In the genomic region with DNA sequence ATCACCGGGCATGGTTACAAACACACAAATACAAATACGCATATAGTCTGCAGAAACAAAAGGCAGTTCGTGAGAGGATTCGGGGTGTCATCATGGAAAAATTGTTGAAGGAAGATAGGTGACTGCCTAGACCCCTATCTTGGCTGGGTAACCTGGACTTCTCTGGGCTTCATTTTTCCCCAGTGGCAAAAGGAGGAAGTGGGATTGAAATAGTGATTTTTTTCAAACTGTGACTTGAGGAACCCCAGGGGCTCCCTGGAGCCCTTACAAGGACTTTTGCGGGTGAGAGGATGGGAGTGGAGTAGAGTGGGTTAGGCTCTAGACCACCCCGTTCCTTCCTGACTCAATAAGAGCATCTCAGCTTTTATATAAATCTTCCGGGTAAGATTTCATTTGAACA, we compare ENCODE assay signal across 22 cellular contexts. TPM values are rescaled to one million over a fixed set of nuclear protein-coding genes. Genes with fewer than 3 reads are reported as not detected.
"Had no signal": no experiment of that assay in that cellular context is flagged by ENCODE, and none has a peak within 500 bp of the region (broad histone marks: within the 10 kb centered on the region; RNA-seq: fewer than 3 reads in every experiment).

No MANE protein-coding gene starts in this region.

- H3K4me3 ChIP-seq: heart right ventricle, left lung, thoracic aorta had no signal

- FAIRE-seq: bronchial epithelial cell, frontal cortex had no signal

- H3K9ac ChIP-seq: parathyroid adenoma had no signal

- H3K79me2 ChIP-seq: parathyroid adenoma had no signal

- H3K9me3 ChIP-seq: heart right ventricle, left lung, thoracic aorta had no signal

- H2AFZ ChIP-seq: parathyroid adenoma had no signal

- ATAC-seq: activated CD8-positive, alpha-beta memory T cell treated with anti-CD3 and anti-CD28 coated beads, Interleukin-2, amount 10 ng/mL, durations not matched to agents 7 days and 5 days; activated naive CD8-positive, alpha-beta T cell treated with anti-CD3 and anti-CD28 coated beads, Interleukin-2, amount 50 U/mL, for 24 hours; effector memory CD8-positive, alpha-beta T cell; heart right ventricle; stimulated activated effector memory CD8-positive, alpha-beta T cell treated with anti-CD3 and anti-CD28 coated beads, Interleukin-12 subunit alpha, Interleukin-12 subunit beta, amount 100 ng/mL, for 72 hours had no signal

- H3K4me1 Mint-ChIP-seq: activated CD8-positive, alpha-beta memory T cell treated with anti-CD3 and anti-CD28 coated beads, Interleukin-2, amount 10 ng/mL, durations not matched to agents 7 days and 5 days; activated naive CD8-positive, alpha-beta T cell treated with anti-CD3 and anti-CD28 coated beads, Interleukin-2, amount 50 U/mL, for 24 hours; naive B cell; stimulated activated effector memory CD8-positive, alpha-beta T cell treated with anti-CD3 and anti-CD28 coated beads, Interleukin-12 subunit alpha, Interleukin-12 subunit beta, amount 100 ng/mL, for 72 hours had no signal

- DNase-seq: activated CD4-positive, alpha-beta T cell treated with anti-CD3 and anti-CD28 coated beads for 1 hour; activated CD4-positive, alpha-beta T cell treated with anti-CD3 and anti-CD28 coated beads, Interleukin-2, amount 50 U/mL, for 48 hours; activated CD8-positive, alpha-beta memory T cell treated with anti-CD3 and anti-CD28 coated beads, Interleukin-2, amount 10 ng/mL, durations not matched to agents 7 days and 5 days; activated naive CD4-positive, alpha-beta T cell treated with anti-CD3 and anti-CD28 coated beads for 36 hours; activated naive CD8-positive, alpha-beta T cell treated with anti-CD3 and anti-CD28 coated beads, Interleukin-2, amount 50 U/mL, for 24 hours; activated T-cell treated with anti-CD3 and anti-CD28 coated beads, Interleukin-2, amount 50 U/mL, for 1 hour; aorta; dermis blood vessel endothelial cell; effector memory CD8-positive, alpha-beta T cell; heart right ventricle; islet precursor cell; left lung; mammary epithelial cell; naive B cell had no signal

- H3K27ac Mint-ChIP-seq: activated CD8-positive, alpha-beta memory T cell treated with anti-CD3 and anti-CD28 coated beads, Interleukin-2, amount 10 ng/mL, durations not matched to agents 7 days and 5 days; activated naive CD4-positive, alpha-beta T cell treated with anti-CD3 and anti-CD28 coated beads for 36 hours; activated naive CD8-positive, alpha-beta T cell treated with anti-CD3 and anti-CD28 coated beads, Interleukin-2, amount 50 U/mL, for 24 hours; activated T-helper 2 cell treated with anti-CD3 and anti-CD28 coated beads, Interferon-gamma antibody, Interleukin-2, Interleukin-4, amounts not matched to agents 10 μg/mL and 5 μg/mL and 100 μg/mL, durations not matched to agents 14 hours and 24 hours and 36 hours; effector memory CD8-positive, alpha-beta T cell; naive B cell; stimulated activated effector memory CD8-positive, alpha-beta T cell treated with anti-CD3 and anti-CD28 coated beads, Interleukin-12 subunit alpha, Interleukin-12 subunit beta, amount 100 ng/mL, for 72 hours had no signal

- H3K4me3 Mint-ChIP-seq: activated CD8-positive, alpha-beta memory T cell treated with anti-CD3 and anti-CD28 coated beads, Interleukin-2, amount 10 ng/mL, durations not matched to agents 7 days and 5 days; activated naive CD4-positive, alpha-beta T cell treated with anti-CD3 and anti-CD28 coated beads for 36 hours; activated naive CD8-positive, alpha-beta T cell treated with anti-CD3 and anti-CD28 coated beads, Interleukin-2, amount 50 U/mL, for 24 hours; effector memory CD8-positive, alpha-beta T cell; naive B cell; stimulated activated effector memory CD8-positive, alpha-beta T cell treated with anti-CD3 and anti-CD28 coated beads, Interleukin-12 subunit alpha, Interleukin-12 subunit beta, amount 100 ng/mL, for 72 hours had no signal

- H3K36me3 ChIP-seq: heart right ventricle, left lung, thoracic aorta had no signal

- H3K27ac ChIP-seq: heart right ventricle, left lung, parathyroid adenoma, thoracic aorta had no signal

- H3K27me3 ChIP-seq: left lung had no signal

- H3K4me1 ChIP-seq: parathyroid adenoma had no signal

- H3K36me3 Mint-ChIP-seq: activated CD8-positive, alpha-beta memory T cell treated with anti-CD3 and anti-CD28 coated beads, Interleukin-2, amount 10 ng/mL, durations not matched to agents 7 days and 5 days; naive B cell; stimulated activated effector memory CD8-positive, alpha-beta T cell treated with anti-CD3 and anti-CD28 coated beads, Interleukin-12 subunit alpha, Interleukin-12 subunit beta, amount 100 ng/mL, for 72 hours had no signal

- H3K9me3 Mint-ChIP-seq: activated naive CD4-positive, alpha-beta T cell treated with anti-CD3 and anti-CD28 coated beads for 36 hours; activated naive CD8-positive, alpha-beta T cell treated with anti-CD3 and anti-CD28 coated beads, Interleukin-2, amount 50 U/mL, for 24 hours; activated T-helper 2 cell treated with anti-CD3 and anti-CD28 coated beads, Interferon-gamma antibody, Interleukin-2, Interleukin-4, amounts not matched to agents 10 μg/mL and 5 μg/mL and 100 μg/mL, durations not matched to agents 14 hours and 24 hours and 36 hours; effector memory CD8-positive, alpha-beta T cell; naive B cell; stimulated activated effector memory CD8-positive, alpha-beta T cell treated with anti-CD3 and anti-CD28 coated beads, Interleukin-12 subunit alpha, Interleukin-12 subunit beta, amount 100 ng/mL, for 72 hours had no signal

RNA-seq across cellular contexts. Expression of gene ELF5, which starts 1.0 kb away (rescaled TPM):
- total RNA-seq: activated CD8-positive, alpha-beta memory T cell treated with anti-CD3 and anti-CD28 coated beads, Interleukin-2, amount 10 ng/mL, durations not matched to agents 7 days and 5 days; activated naive CD4-positive, alpha-beta T cell treated with anti-CD3 and anti-CD28 coated beads for 36 hours; activated T-helper 2 cell treated with anti-CD3 and anti-CD28 coated beads, Interferon-gamma antibody, Interleukin-2, Interleukin-4, amounts not matched to agents 10 μg/mL and 5 μg/mL and 100 μg/mL, durations not matched to agents 14 hours and 24 hours and 36 hours; aorta; chondrocyte; dermis blood vessel endothelial cell; frontal cortex; heart right ventricle; mononuclear cell; thoracic aorta had no signal
- polyA plus RNA-seq: aorta, heart right ventricle, mammary epithelial cell had no signal
